22 cellular contexts compared by ENCODE assay signal in the genomic region with DNA sequence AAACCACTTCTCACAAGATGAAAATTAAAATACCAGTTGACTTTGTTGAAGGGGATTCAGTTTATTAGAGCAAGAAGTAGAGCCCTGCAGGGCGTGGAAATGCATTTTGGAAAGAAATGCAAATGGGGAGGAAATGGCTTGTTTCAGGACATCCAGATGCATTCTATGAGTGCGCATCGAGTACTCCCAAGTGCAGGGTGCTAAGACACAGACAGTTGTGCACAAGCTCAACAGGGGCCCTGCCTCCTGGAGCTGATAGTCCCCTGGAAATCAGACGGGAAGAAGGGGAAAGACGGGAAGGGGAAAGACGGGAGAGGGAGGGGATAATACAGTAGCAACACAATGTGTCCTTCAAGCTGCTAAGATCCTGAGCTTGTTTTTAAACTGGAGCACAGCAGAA.
"Had no signal": no experiment of that assay in that cellular context is flagged by ENCODE, and none has a peak within 500 bp of the region (broad histone marks: within the 10 kb centered on the region; RNA-seq: fewer than 3 reads in every experiment).

No MANE protein-coding gene starts in this region.

- H2AFZ ChIP-seq: hepatocyte, parathyroid adenoma had no signal

- H3K27ac Mint-ChIP-seq: effector memory CD8-positive, alpha-beta T cell; natural killer cell; stimulated activated naive B cell treated with anti-CD40 and anti-IgM and Interleukin-4, amounts not matched to agents 10 μg/mL and 1 μg/mL and 100 μg/mL, for 72 hours; stimulated activated naive CD8-positive, alpha-beta T cell treated with anti-CD3 and anti-CD28 coated beads, Interleukin-15, Interleukin-2, amounts not matched to agents 100 ng/mL and 50 ng/mL, for 24 hours had no signal

- H3K4me1 Mint-ChIP-seq: natural killer cell; stimulated activated naive B cell treated with anti-CD40 and anti-IgM and Interleukin-4, amounts not matched to agents 10 μg/mL and 1 μg/mL and 100 μg/mL, for 72 hours had no signal

- DNase-seq: cerebellar nuclear complex; cortex of kidney; effector memory CD8-positive, alpha-beta T cell; erythroblast; left cardiac atrium; left lung; lower lobe of right lung; natural killer cell; psoas muscle; right lobe of liver; small intestine; stimulated activated CD4-positive, alpha-beta T cell treated with anti-CD3 and anti-CD28 coated beads, Interleukin-15, amount 100 ng/mL, for 24 hours; stimulated activated CD4-positive, alpha-beta T cell treated with anti-CD3 and anti-CD28 coated beads, Interleukin-2, amount 100 ng/mL, for 48 hours; stimulated activated naive B cell treated with anti-CD40 and anti-IgM and Interleukin-4, amounts not matched to agents 10 μg/mL and 1 μg/mL and 100 μg/mL, for 72 hours; upper lobe of right lung; uterus had no signal

- H3K27ac ChIP-seq: hepatocyte, left lung, lower lobe of right lung, neutrophil, parathyroid adenoma, psoas muscle, right lobe of liver, thoracic aorta, tibial nerve, upper lobe of right lung, uterus had no signal

- H3K9me3 ChIP-seq: left lung, lower lobe of right lung, neutrophil, psoas muscle, right lobe of liver, thoracic aorta, tibial nerve, upper lobe of right lung, uterus had no signal

- H3K9ac ChIP-seq: parathyroid adenoma had no signal

- H3K4me2 ChIP-seq: hepatocyte had no signal

- H3K36me3 ChIP-seq: left lung, lower lobe of right lung, neutrophil, right lobe of liver, thoracic aorta, tibial nerve, upper lobe of right lung, uterus had no signal

- H3K9me3 Mint-ChIP-seq: effector memory CD8-positive, alpha-beta T cell; natural killer cell; stimulated activated naive B cell treated with anti-CD40 and anti-IgM and Interleukin-4, amounts not matched to agents 10 μg/mL and 1 μg/mL and 100 μg/mL, for 72 hours; stimulated activated naive CD8-positive, alpha-beta T cell treated with anti-CD3 and anti-CD28 coated beads, Interleukin-15, Interleukin-2, amounts not matched to agents 100 ng/mL and 50 ng/mL, for 24 hours had no signal

- H3K4me3 ChIP-seq: hepatocyte, left lung, lower lobe of right lung, psoas muscle, right lobe of liver, thoracic aorta, tibial nerve, upper lobe of right lung, uterus had no signal

- H3K27me3 ChIP-seq: hepatocyte, right lobe of liver, tibial nerve, upper lobe of right lung, uterus had no signal

- ATAC-seq: effector memory CD8-positive, alpha-beta T cell; left lung; lower lobe of right lung; natural killer cell; psoas muscle; right lobe of liver; stimulated activated naive B cell treated with anti-CD40 and anti-IgM and Interleukin-4, amounts not matched to agents 10 μg/mL and 1 μg/mL and 100 μg/mL, for 72 hours; upper lobe of right lung had no signal

- H3K36me3 Mint-ChIP-seq: natural killer cell; stimulated activated naive B cell treated with anti-CD40 and anti-IgM and Interleukin-4, amounts not matched to agents 10 μg/mL and 1 μg/mL and 100 μg/mL, for 72 hours had no signal

- H3K4me3 Mint-ChIP-seq: effector memory CD8-positive, alpha-beta T cell; natural killer cell; stimulated activated naive B cell treated with anti-CD40 and anti-IgM and Interleukin-4, amounts not matched to agents 10 μg/mL and 1 μg/mL and 100 μg/mL, for 72 hours; stimulated activated naive CD8-positive, alpha-beta T cell treated with anti-CD3 and anti-CD28 coated beads, Interleukin-15, Interleukin-2, amounts not matched to agents 100 ng/mL and 50 ng/mL, for 24 hours had no signal

- H3K4me1 ChIP-seq: left lung, lower lobe of right lung, parathyroid adenoma, psoas muscle, right lobe of liver, tibial nerve, upper lobe of right lung, uterus had no signal
